13 cellular contexts compared by ENCODE assay signal in genomic region chr12:85755760-85756159, GRCh38.
"Had no signal": no experiment of that assay in that cellular context is flagged by ENCODE, and none has a peak within 500 bp of the region (broad histone marks: within the 10 kb centered on the region; RNA-seq: fewer than 3 reads in every experiment).

No MANE protein-coding gene starts in this region.

- H3K27me3 ChIP-seq: right lobe of liver, spleen, tibial nerve had no signal

- H3K4me1 ChIP-seq: prostate gland, right lobe of liver, spleen, tibial nerve had no signal

- H3K36me3 ChIP-seq: prostate gland, right lobe of liver, spleen, tibial nerve had no signal

- DNase-seq: activated B cell treated with CpG ODN at 0.5 μM for 24 hours; activated CD4-positive, alpha-beta T cell treated with anti-CD3 and anti-CD28 coated beads, Interleukin-2, amount 50 U/mL, for 1 hour; activated T-cell treated with anti-CD3 and anti-CD28 coated beads for 4 hours; amygdala; head of caudate nucleus; natural killer cell; right lobe of liver; spleen; stimulated activated CD4-positive, alpha-beta T cell treated with anti-CD3 and anti-CD28 coated beads, Interleukin-1b, Interleukin-23, amount 100 ng/mL, for 48 hours; stimulated activated naive B cell treated with anti-CD40 and anti-IgM and Interleukin-4, amounts not matched to agents 10 μg/mL and 1 μg/mL and 100 μg/mL, for 72 hours; T-helper 2 cell had no signal

- H3K27ac ChIP-seq: prostate gland, right lobe of liver, spleen, tibial nerve had no signal

- ATAC-seq: natural killer cell; right lobe of liver; stimulated activated naive B cell treated with anti-CD40 and anti-IgM and Interleukin-4, amounts not matched to agents 10 μg/mL and 1 μg/mL and 100 μg/mL, for 72 hours had no signal

- H3K4me3 ChIP-seq: prostate gland, right lobe of liver, spleen, tibial nerve had no signal

- H3K9me3 ChIP-seq: prostate gland, right lobe of liver had no signal
